In the genomic region with DNA sequence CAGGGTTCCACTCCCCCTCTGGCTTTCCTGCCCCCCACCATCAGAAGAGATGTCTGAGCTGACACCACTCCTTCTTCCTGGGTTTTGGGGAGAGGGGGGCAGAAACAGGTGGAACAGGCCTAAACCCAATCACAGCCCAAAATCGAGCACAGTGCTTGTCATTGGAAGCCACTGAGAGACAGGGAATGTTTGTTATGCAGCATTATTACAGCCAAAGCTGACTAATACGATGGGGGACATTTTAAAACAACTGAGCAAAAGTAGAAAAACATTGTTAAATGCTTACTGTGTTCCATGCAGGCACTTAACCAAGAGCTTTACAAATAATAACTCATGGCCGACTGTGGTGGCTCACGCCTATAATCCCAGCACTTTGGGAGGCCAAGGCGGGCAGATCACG, we compare ENCODE assay signal across 25 cellular contexts. TPM values are rescaled to one million over a fixed set of nuclear protein-coding genes. Genes with fewer than 3 reads are reported as not detected.
A peak's percentile ranks its signal among the peaks of the same experiment; 100 is the strongest.
DNase-seq lines count a peak whose midpoint lies in the region; ATAC-seq, FAIRE-seq and TF ChIP-seq lines count a peak whose summit lies in the region.
"Had no signal": no experiment of that assay in that cellular context is flagged by ENCODE, and none has a peak within 500 bp of the region (broad histone marks: within the 10 kb centered on the region; RNA-seq: fewer than 3 reads in every experiment).

No MANE protein-coding gene starts in this region.

- H3K27me3 ChIP-seq in GM23248 (replicated peaks; ENCODE audit: insufficient read depth), result no peaks in the 10 kb centered on the region
- H3K27me3 ChIP-seq in astrocyte (ENCODE audit: insufficient read depth, low read length), result peaks cover 2% of the 10 kb centered on the region
- H3K27me3 ChIP-seq in Karpas-422 (ENCODE audit: low read length), result no peaks in the 10 kb centered on the region
- H3K27me3 ChIP-seq in CD4-positive, alpha-beta memory T cell (ENCODE audit: insufficient read depth, low read length), result no peaks in the 10 kb centered on the region
- H3K27me3 ChIP-seq: BLaER1 had no signal

- no peaks in the 10 kb centered on the region for H3K9me2 ChIP-seq in GM23248 (ENCODE audit: insufficient read depth)
- H3K9me2 ChIP-seq in Karpas-422 (replicated peaks; ENCODE audit: insufficient read depth, low read length), result no peaks in the 10 kb centered on the region

- H3F3A ChIP-seq in GM23248 (ENCODE audit: insufficient read depth), result no peaks in the 10 kb centered on the region

- no peaks in the 10 kb centered on the region for H3K9me3 ChIP-seq in GM23248 (ENCODE audit: low read depth)
- H3K9me3 ChIP-seq in HEK293 (ENCODE audit: control insufficient read depth, insufficient read depth, low read depth, low read length), result no peaks in the 10 kb centered on the region
- peaks cover 4% of the 10 kb centered on the region for H3K9me3 ChIP-seq in astrocyte (ENCODE audit: insufficient read depth, low read depth, low read length)
- H3K9me3 ChIP-seq in Karpas-422 (ENCODE audit: low read length), result no peaks in the 10 kb centered on the region
- H3K9me3 ChIP-seq in CD4-positive, alpha-beta memory T cell (ENCODE audit: control insufficient read depth in 1 of 2, low read length in 2 of 2), result no peaks in the 10 kb centered on the region
- H3K9me3 ChIP-seq: BE2C, BLaER1 had no signal

- peaks cover 11% of the 10 kb centered on the region for H3K9me3 Mint-ChIP-seq in astrocyte (ENCODE audit: unreplicated experiment)
- H3K9me3 Mint-ChIP-seq in CD4-positive, alpha-beta memory T cell, result peaks cover 0 to 4% (median 0%) of the 10 kb centered on the region in 8 donors
- H3K9me3 Mint-ChIP-seq: CD8-positive, alpha-beta T cell had no signal

- H3K79me2 ChIP-seq in GM23248 (ENCODE audit: insufficient read depth), result no peaks in the 10 kb centered on the region
- H3K79me2 ChIP-seq in astrocyte (ENCODE audit: insufficient read depth, low read length), result no peaks in the 10 kb centered on the region
- no peaks in the 10 kb centered on the region for H3K79me2 ChIP-seq in Karpas-422 (ENCODE audit: low read length)

- DNase-seq in GM23248, result no peak
- DNase-seq in astrocyte (ENCODE audit: low read depth), result no peak
- peak; percentile 2 for DNase-seq in islet precursor cell
- no peak for DNase-seq in NCI-H2107 treated with DMSO at 0.1 percent for 48 hours (lab: John Stamatoyannopoulos, UW; ENCODE audit: unreplicated experiment)
- DNase-seq in Karpas-422, result no peak
- DNase-seq in CD4-positive, alpha-beta memory T cell, result no peak
- DNase-seq: 8988T; ACHN; BE2C; C1 segment of cervical spinal cord; Caco-2; Calu3; CD4-positive, CD25-positive, alpha-beta regulatory T cell; CD8-positive, alpha-beta T cell; DMS79 treated with DMSO at 0.1 percent for 48 hours; GF-D8 had no signal

- H3K4me3 ChIP-seq in GM23248, result no peak overlapping the region
- H3K4me3 ChIP-seq in HEK293 (ENCODE audit: low read depth, low read length), result no peak overlapping the region
- no peak overlapping the region for H3K4me3 ChIP-seq in astrocyte (ENCODE audit: insufficient read depth, low read depth, low read length)
- no peak overlapping the region for H3K4me3 ChIP-seq in Karpas-422 (ENCODE audit: low read length)
- no peak overlapping the region for H3K4me3 ChIP-seq in CD4-positive, alpha-beta memory T cell (ENCODE audit: low read length in 2 of 2)
- H3K4me3 ChIP-seq: BLaER1 had no signal

- TF ChIP-seq CTCF in HEK293 (tag by site-specific recombination; IDR thresholded peaks at IDR 0.05) (no peak), astrocyte (IDR thresholded peaks at IDR 0.05; ENCODE audit: insufficient read depth, low read depth, low read length) (no peak)

- no peaks in the 10 kb centered on the region for H4K20me1 ChIP-seq in GM23248 (ENCODE audit: insufficient read depth)
- H4K20me1 ChIP-seq in astrocyte (ENCODE audit: insufficient read depth, low read length), result no peaks in the 10 kb centered on the region
- no peaks in the 10 kb centered on the region for H4K20me1 ChIP-seq in Karpas-422 (ENCODE audit: insufficient read depth, low read depth, low read length)
- H4K20me1 ChIP-seq: BLaER1 had no signal

- H3K9ac ChIP-seq in GM23248 (no peak overlapping the region), astrocyte (ENCODE audit: low read length) (no peak overlapping the region), Karpas-422 (ENCODE audit: low read length) (no peak overlapping the region)
- H3K9ac ChIP-seq: BLaER1 had no signal

- ATAC-seq in GM21390 (IDR thresholded peaks at IDR 0.05; ENCODE audit: unreplicated experiment), result no peak
- ATAC-seq: CD8-positive, alpha-beta T cell had no signal

- CTCF ChIA-PET in HEK293 (lab: Yijun Ruan, JAX), result interaction anchor here (0.5 kb wide), 1 partner anchor 22 kb away, joined by 3 read pairs; no protein-coding TSS in a partner anchor
- CTCF ChIA-PET in CD4-positive, alpha-beta memory T cell (lab: Charles Lee; ENCODE audit: partially characterized antibody), result no interaction called here

- POLR2A ChIA-PET in HEK293 (lab: Yijun Ruan, JAX), result no interaction called here
- POLR2A ChIA-PET in CD4-positive, alpha-beta memory T cell (lab: Charles Lee; ENCODE audit: partially characterized antibody), result interaction anchor here (0.6 kb wide), 1 partner anchor 40 kb away, joined by 3 read pairs; no protein-coding TSS in a partner anchor

- peaks cover 54% of the 10 kb centered on the region for H3K27me3 Mint-ChIP-seq in astrocyte (ENCODE audit: low read depth, unreplicated experiment)
- peaks cover 2 to 17% of the 10 kb centered on the region in 2 donors for H3K27me3 Mint-ChIP-seq in CD4-positive, alpha-beta memory T cell

- in situ Hi-C loops in GM23248 (cut with MboI), result no loop called here

- WGBS in GM23248 (ENCODE audit: low coverage in 1 of 2, low lambda C conversion rate in 2 of 2, missing lambda C conversion rate in 2 of 2), 2 experiments, result 55 to 58% methylated on average over 6 of the region's 6 CpGs

- H3K4me3 Mint-ChIP-seq in astrocyte (ENCODE audit: unreplicated experiment), result peak overlapping the region; percentile 40
- H3K4me3 Mint-ChIP-seq in CD4-positive, alpha-beta memory T cell, result no peak overlapping the region
- H3K4me3 Mint-ChIP-seq: CD14-positive monocyte; CD4-positive, CD25-positive, alpha-beta regulatory T cell; CD8-positive, alpha-beta T cell had no signal

- intact Hi-C loops in CD4-positive, alpha-beta memory T cell (cut with micrococcal nuclease), result no loop called here

- H3K4me1 ChIP-seq in GM23248 (ENCODE audit: insufficient read depth) (no peaks in the 10 kb centered on the region), HEK293 (ENCODE audit: control insufficient read depth, insufficient read depth, low read length) (no peaks in the 10 kb centered on the region), astrocyte (ENCODE audit: insufficient read depth, low read length) (no peaks in the 10 kb centered on the region), Karpas-422 (ENCODE audit: low read length) (no peaks in the 10 kb centered on the region)
- H3K4me1 ChIP-seq in CD4-positive, alpha-beta memory T cell (ENCODE audit: insufficient read depth, low read length), result no peaks in the 10 kb centered on the region
- H3K4me1 ChIP-seq: BE2C, BLaER1, Caco-2 had no signal

- H3K4me2 ChIP-seq in GM23248 (ENCODE audit: unreplicated experiment) (no peak overlapping the region), astrocyte (ENCODE audit: low read length) (no peak overlapping the region), Karpas-422 (ENCODE audit: low read depth, low read length, poor library complexity, severe bottlenecking) (no peak overlapping the region)
- H3K4me2 ChIP-seq: BLaER1 had no signal

- no peak overlapping the region for H3K27ac Mint-ChIP-seq in astrocyte (ENCODE audit: unreplicated experiment)
- peak overlapping the region in 1 of 7 donors; percentile 0 for H3K27ac Mint-ChIP-seq in CD4-positive, alpha-beta memory T cell
- H3K27ac Mint-ChIP-seq: CD14-positive monocyte; CD4-positive, CD25-positive, alpha-beta regulatory T cell; CD8-positive, alpha-beta T cell had no signal

- H3K36me3 Mint-ChIP-seq in astrocyte (ENCODE audit: low read depth, unreplicated experiment), result no peaks in the 10 kb centered on the region
- no peaks in the 10 kb centered on the region for H3K36me3 Mint-ChIP-seq in CD4-positive, alpha-beta memory T cell
- H3K36me3 Mint-ChIP-seq: CD14-positive monocyte; CD4-positive, CD25-positive, alpha-beta regulatory T cell; CD8-positive, alpha-beta T cell had no signal

- H3K36me3 ChIP-seq in GM23248 (ENCODE audit: low read depth), result no peaks in the 10 kb centered on the region
- H3K36me3 ChIP-seq in HEK293 (ENCODE audit: control insufficient read depth in 2 of 2, insufficient read depth in 1 of 2, low read length in 2 of 2), result no peaks in the 10 kb centered on the region
- no peaks in the 10 kb centered on the region for H3K36me3 ChIP-seq in astrocyte (ENCODE audit: insufficient read depth, low read length)
- no peaks in the 10 kb centered on the region for H3K36me3 ChIP-seq in Karpas-422 (ENCODE audit: insufficient read depth, low read length)
- H3K36me3 ChIP-seq in CD4-positive, alpha-beta memory T cell (ENCODE audit: insufficient read depth, low read length), result no peaks in the 10 kb centered on the region
- H3K36me3 ChIP-seq: BE2C, BLaER1 had no signal

- FAIRE-seq in astrocyte (lab: Jason Lieb, UNC), result no peak
- FAIRE-seq: A204.1, D721Med, G401.6, GM12891, GM19239 had no signal

- no peaks in the 10 kb centered on the region for H3K4me1 Mint-ChIP-seq in astrocyte (ENCODE audit: low read depth, unreplicated experiment)
- H3K4me1 Mint-ChIP-seq in CD4-positive, alpha-beta memory T cell, result no peaks in the 10 kb centered on the region
- H3K4me1 Mint-ChIP-seq: CD14-positive monocyte had no signal

- no peak overlapping the region for H2AFZ ChIP-seq in GM23248
- no peak overlapping the region for H2AFZ ChIP-seq in astrocyte (ENCODE audit: low read depth, low read length)
- no peak overlapping the region for H2AFZ ChIP-seq in Karpas-422 (ENCODE audit: low read length)

- peak overlapping the region; percentile 37 for H3K27ac ChIP-seq in GM23248
- no peak overlapping the region for H3K27ac ChIP-seq in HEK293 (ENCODE audit: extremely low read depth, low read depth, low read length)
- H3K27ac ChIP-seq in astrocyte (ENCODE audit: low read depth, low read length), result no peak overlapping the region
- no peak overlapping the region for H3K27ac ChIP-seq in Karpas-422 (ENCODE audit: low read length)
- H3K27ac ChIP-seq in CD4-positive, alpha-beta memory T cell (ENCODE audit: low read depth, low read length), result no peak overlapping the region
- H3K27ac ChIP-seq: BLaER1 had no signal

TF ChIP-seq in HEK293, 187 proteins besides CTCF, POLR2A, EP300 and RAD21:
- no peak for TF ChIP-seq ZNF843 (tag by site-specific recombination; IDR thresholded peaks at IDR 0.05)
- TF ChIP-seq RBAK (tag by site-specific recombination; IDR thresholded peaks at IDR 0.05), result peak; percentile 82

RNA-seq across cellular contexts. Expression of gene RTL6, which starts 32.5 kb away (rescaled TPM):
- 25.9 and 28.1 TPM in 2 replicates for total RNA-seq in GM23248 (2014; rRNA removed; shearing (Covaris generic))
- 15.6 and 16.0 TPM in 2 replicates for polyA plus RNA-seq in GM23248 (2016; fragmentation: Nextera tagmentation; extraction: Ambion mirVana)
- 15.4 and 15.6 TPM in 2 replicates for total RNA-seq in astrocyte
- not detected in 2 replicates for total RNA-seq in Karpas-422 (2014; rRNA removed; shearing (Covaris generic); ENCODE audit: low replicate concordance)
- total RNA-seq in CD4-positive, alpha-beta memory T cell, result 10 to 100 TPM; 22.3 to 25.2 TPM
- 10 to 100 TPM in 1 of 2 donors, 1 to 10 TPM in 1; 4.3 to 11.9 TPM for polyA plus RNA-seq in CD4-positive, alpha-beta memory T cell

Comparison
In these comparisons a context has a peak if more than half of its experiments do, and no peak if none do; other contexts are left out.
1. RNA of gene RTL6, which starts 32.5 kb away (total RNA-seq): 25.9 to 28.1 TPM in GM23248, 22.3 to 25.2 TPM in CD4-positive, alpha-beta memory T cell and 15.4 to 15.6 TPM in astrocyte; not detected in Karpas-422; every median in the first group is over 10 times any median in the second.